ENCODE assay signal across 14 cellular contexts in the genomic region with DNA sequence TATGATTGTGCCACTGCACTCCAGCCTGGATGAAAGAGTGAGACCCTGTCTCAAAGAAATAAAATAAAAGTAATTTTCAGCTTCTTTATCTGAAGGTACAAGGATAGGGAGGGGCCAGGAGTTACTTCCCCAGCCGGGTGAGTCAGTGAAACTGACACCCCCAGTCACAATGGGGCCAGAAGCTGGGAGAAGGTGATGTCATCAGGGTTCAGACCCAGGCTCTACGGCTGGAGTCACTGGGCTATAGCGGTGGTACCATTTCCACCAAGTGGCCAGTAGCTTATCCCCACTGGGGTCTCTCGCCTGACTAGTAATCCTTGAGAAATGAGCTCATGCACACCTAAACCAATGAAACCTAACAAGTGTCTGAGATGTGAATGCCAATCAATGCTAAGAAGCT.
A peak's percentile ranks its signal among the peaks of the same experiment; 100 is the strongest.
DNase-seq lines count a peak whose midpoint lies in the region; ATAC-seq and TF ChIP-seq lines count a peak whose summit lies in the region.
"Had no signal": no experiment of that assay in that cellular context is flagged by ENCODE, and none has a peak within 500 bp of the region (broad histone marks: within the 10 kb centered on the region; RNA-seq: fewer than 3 reads in every experiment).

No MANE protein-coding gene starts in this region.

- H3K27me3 ChIP-seq in HAP-1 (ENCODE audit: low read depth) (peaks cover 8% of the 10 kb centered on the region; the same call in 1 of the 2 replicates), neural progenitor cell (no peaks in the 10 kb centered on the region)
- H3K27me3 ChIP-seq: BLaER1, sigmoid colon had no signal

- H3K9ac ChIP-seq in neural progenitor cell, result no peak overlapping the region
- H3K9ac ChIP-seq: BLaER1 had no signal

- no peaks in the 10 kb centered on the region for H3K9me3 Mint-ChIP-seq in neural progenitor cell
- H3K9me3 Mint-ChIP-seq: naive B cell had no signal

- H3K79me2 ChIP-seq in neural progenitor cell (ENCODE audit: low read depth), result no peaks in the 10 kb centered on the region

- DNase-seq in stimulated activated CD4-positive, alpha-beta T cell treated with anti-CD3 and anti-CD28 coated beads, Interleukin-15, amount 100 ng/mL, for 24 hours, result peak; percentile 49
- DNase-seq in stimulated activated CD4-positive, alpha-beta T cell treated with anti-CD3 and anti-CD28 coated beads, Interleukin-12 subunit alpha, Interleukin-12 subunit beta, amount 100 ng/mL, for 4 hours, result no peak
- peak; percentile 64 for DNase-seq in HK-2 (ENCODE audit: unreplicated experiment)
- peak; percentile 34 for DNase-seq in astrocyte of the hippocampus (ENCODE audit: low read depth, low spot score)
- DNase-seq in stimulated activated naive CD8-positive, alpha-beta T cell treated with anti-CD3 and anti-CD28 coated beads, Interleukin-15, Interleukin-2, amounts not matched to agents 100 U/mL and 50 U/mL, for 24 hours, result peak; percentile 46
- no peak for DNase-seq in left ventricle myocardium superior
- no peak for DNase-seq in HAP-1 (ENCODE audit: low spot score in 2 of 2)
- no peak for DNase-seq in neural progenitor cell (ENCODE audit: low spot score)
- DNase-seq: GF-D8, kidney, naive B cell, NCI-H446 treated with DMSO at 0.1 percent for 48 hours, sigmoid colon had no signal

- no peak overlapping the region for H3K4me3 Mint-ChIP-seq in neural progenitor cell
- H3K4me3 Mint-ChIP-seq: naive B cell had no signal

- no peaks in the 10 kb centered on the region for H4K20me1 ChIP-seq in neural progenitor cell (ENCODE audit: low read depth)
- H4K20me1 ChIP-seq: BLaER1 had no signal

- in situ Hi-C loops in HAP-1 (cut with MboI; ENCODE audit: low sequenced_read_pairs), result no loop called here

- H3K27me3 Mint-ChIP-seq in neural progenitor cell (ENCODE audit: insufficient read depth, low read depth), result no peaks in the 10 kb centered on the region

- H3K4me1 Mint-ChIP-seq in neural progenitor cell, result peaks cover 2% of the 10 kb centered on the region

- intact Hi-C loops in left ventricle myocardium superior (cut with micrococcal nuclease), result no loop called here

- H3K4me1 ChIP-seq in HAP-1 (no peaks in the 10 kb centered on the region), neural progenitor cell (peaks cover 9% of the 10 kb centered on the region)
- H3K4me1 ChIP-seq: sigmoid colon had no signal

- no peak overlapping the region for H3K4me3 ChIP-seq in HAP-1
- H3K4me3 ChIP-seq in neural progenitor cell, result no peak overlapping the region
- H3K4me3 ChIP-seq: BLaER1, sigmoid colon had no signal

- H3K4me2 ChIP-seq in neural progenitor cell, result no peak overlapping the region
- H3K4me2 ChIP-seq: BLaER1 had no signal

- no peak overlapping the region for H2AFZ ChIP-seq in neural progenitor cell (replicated peaks)

- TF ChIP-seq CTCF in neural progenitor cell (IDR thresholded peaks at IDR 0.05), result no peak

- ATAC-seq in stimulated activated naive CD8-positive, alpha-beta T cell treated with anti-CD3 and anti-CD28 coated beads, Interleukin-15, Interleukin-2, amounts not matched to agents 100 U/mL and 50 U/mL, for 24 hours, result peak; percentile 63
- ATAC-seq in left ventricle myocardium superior, result no peak

- H3K36me3 ChIP-seq in HAP-1 (replicated peaks) (no peaks in the 10 kb centered on the region), neural progenitor cell (no peaks in the 10 kb centered on the region)
- H3K36me3 ChIP-seq: BLaER1, sigmoid colon had no signal

- no peaks in the 10 kb centered on the region for H3K36me3 Mint-ChIP-seq in neural progenitor cell
- H3K36me3 Mint-ChIP-seq: naive B cell had no signal

- H3K9me3 ChIP-seq in HAP-1 (no peaks in the 10 kb centered on the region; the same call in 1 of the 2 replicates), neural progenitor cell (ENCODE audit: low read depth) (no peaks in the 10 kb centered on the region)
- H3K9me3 ChIP-seq: sigmoid colon had no signal

- no peak overlapping the region for H3K27ac Mint-ChIP-seq in neural progenitor cell
- H3K27ac Mint-ChIP-seq: naive B cell had no signal

- H3F3A ChIP-seq in neural progenitor cell (ENCODE audit: low read depth), result peaks cover 7% of the 10 kb centered on the region

- H3K27ac ChIP-seq in neural progenitor cell, result no peak overlapping the region
- H3K27ac ChIP-seq: BLaER1, sigmoid colon had no signal

Comparison
In these comparisons a context has a peak if more than half of its experiments do, and no peak if none do; other contexts are left out.
1. DNase-seq: peak in stimulated activated CD4-positive, alpha-beta T cell treated with anti-CD3 and anti-CD28 coated beads, Interleukin-15, amount 100 ng/mL, for 24 hours (single experiment), HK-2 (single experiment), astrocyte of the hippocampus (single experiment) and stimulated activated naive CD8-positive, alpha-beta T cell treated with anti-CD3 and anti-CD28 coated beads, Interleukin-15, Interleukin-2, amounts not matched to agents 100 U/mL and 50 U/mL, for 24 hours (single experiment); none in stimulated activated CD4-positive, alpha-beta T cell treated with anti-CD3 and anti-CD28 coated beads, Interleukin-12 subunit alpha, Interleukin-12 subunit beta, amount 100 ng/mL, for 4 hours (single experiment), left ventricle myocardium superior (single experiment), HAP-1 (0 of 2) and neural progenitor cell (single experiment).